ENCODE assay signal across 8 cellular contexts in genomic region chr1:229156819-229157218, GRCh38.
A peak's percentile ranks its signal among the peaks of the same experiment; 100 is the strongest.
DNase-seq lines count a peak whose midpoint lies in the region; ATAC-seq and TF ChIP-seq lines count a peak whose summit lies in the region.

No MANE protein-coding gene starts in this region.

- no peak overlapping the region for H3K4me3 Mint-ChIP-seq in CD8-positive, alpha-beta T cell

- CTCF ChIA-PET in CD8-positive, alpha-beta T cell (lab: Charles Lee): interaction anchor here (0.7 to 3.3 kb wide), 3 partner anchors 102 to 492 kb away, joined by 3 to 10 read pairs (median 3); partner anchors contain the start of gene RHOU

- H3K36me3 Mint-ChIP-seq in CD8-positive, alpha-beta T cell: no peaks in the 10 kb centered on the region

- POLR2A ChIA-PET in CD8-positive, alpha-beta T cell (lab: Charles Lee): no interaction called here

- DNase-seq in EH (ENCODE audit: low read depth) (peak; percentile 6), NCI-H82 treated with DMSO at 0.1 percent for 48 hours (lab: John Stamatoyannopoulos, UW; ENCODE audit: unreplicated experiment) (peak; percentile 23), epithelial cell of esophagus (ENCODE audit: low read depth) (no peak), pons (ENCODE audit: low spot score) (peak; percentile 53), NCI-H2107 treated with DMSO at 0.1 percent for 48 hours (lab: John Stamatoyannopoulos, UW; ENCODE audit: unreplicated experiment) (no peak), activated gamma-delta T cell (lab: John Stamatoyannopoulos, UW) (no peak), hepatic stellate cell (ENCODE audit: low spot score) (no peak)
- no peak for DNase-seq in CD8-positive, alpha-beta T cell

- intact Hi-C loops in CD8-positive, alpha-beta T cell (cut with DNase I, micrococcal nuclease): loop anchor here in 1 of 2 experiments (2.0 kb wide), 1 partner anchor 422 kb away; the partner anchor contains the start of gene RHOU

- H3K9me3 ChIP-seq in CD8-positive, alpha-beta T cell (ENCODE audit: low read length): no peaks in the 10 kb centered on the region

- no peaks in the 10 kb centered on the region for H3K9me3 Mint-ChIP-seq in CD8-positive, alpha-beta T cell

- H3K27ac Mint-ChIP-seq in CD8-positive, alpha-beta T cell: no peak overlapping the region

- H3K4me1 ChIP-seq in CD8-positive, alpha-beta T cell (ENCODE audit: insufficient read depth, low read length): peaks cover 11% of the 10 kb centered on the region

- no peak for ATAC-seq in CD8-positive, alpha-beta T cell

- peaks cover 22% of the 10 kb centered on the region for H3K4me1 Mint-ChIP-seq in CD8-positive, alpha-beta T cell (ENCODE audit: low read depth)

- no peak overlapping the region for H3K4me3 ChIP-seq in epithelial cell of esophagus (ENCODE audit: low read length)
- no peak overlapping the region for H3K4me3 ChIP-seq in CD8-positive, alpha-beta T cell (ENCODE audit: low read depth, low read length)

- no peaks in the 10 kb centered on the region for H3K27me3 ChIP-seq in CD8-positive, alpha-beta T cell (ENCODE audit: insufficient read depth, low read length)

- no peaks in the 10 kb centered on the region for H3K27me3 Mint-ChIP-seq in CD8-positive, alpha-beta T cell (ENCODE audit: low read depth)

- peak; percentile 39 for TF ChIP-seq CTCF in epithelial cell of esophagus (IDR thresholded peaks at IDR 0.05; ENCODE audit: insufficient read depth, low read depth, low read length, missing control alignments)
- no peak for TF ChIP-seq CTCF in CD8-positive, alpha-beta T cell (IDR thresholded peaks at IDR 0.05)

- no peak overlapping the region for H3K27ac ChIP-seq in CD8-positive, alpha-beta T cell (ENCODE audit: low read depth, low read length)

- no peaks in the 10 kb centered on the region for H3K36me3 ChIP-seq in CD8-positive, alpha-beta T cell (ENCODE audit: insufficient read depth, low read length)

Comparison
In these comparisons a context has a peak if more than half of its experiments do, and no peak if none do; other contexts are left out.
1. DNase-seq: peak in EH (single experiment), NCI-H82 treated with DMSO at 0.1 percent for 48 hours (single experiment) and pons (single experiment); none in epithelial cell of esophagus (single experiment), CD8-positive, alpha-beta T cell (0 of 7), NCI-H2107 treated with DMSO at 0.1 percent for 48 hours (single experiment), activated gamma-delta T cell (single experiment) and hepatic stellate cell (single experiment).